In the genomic region with DNA sequence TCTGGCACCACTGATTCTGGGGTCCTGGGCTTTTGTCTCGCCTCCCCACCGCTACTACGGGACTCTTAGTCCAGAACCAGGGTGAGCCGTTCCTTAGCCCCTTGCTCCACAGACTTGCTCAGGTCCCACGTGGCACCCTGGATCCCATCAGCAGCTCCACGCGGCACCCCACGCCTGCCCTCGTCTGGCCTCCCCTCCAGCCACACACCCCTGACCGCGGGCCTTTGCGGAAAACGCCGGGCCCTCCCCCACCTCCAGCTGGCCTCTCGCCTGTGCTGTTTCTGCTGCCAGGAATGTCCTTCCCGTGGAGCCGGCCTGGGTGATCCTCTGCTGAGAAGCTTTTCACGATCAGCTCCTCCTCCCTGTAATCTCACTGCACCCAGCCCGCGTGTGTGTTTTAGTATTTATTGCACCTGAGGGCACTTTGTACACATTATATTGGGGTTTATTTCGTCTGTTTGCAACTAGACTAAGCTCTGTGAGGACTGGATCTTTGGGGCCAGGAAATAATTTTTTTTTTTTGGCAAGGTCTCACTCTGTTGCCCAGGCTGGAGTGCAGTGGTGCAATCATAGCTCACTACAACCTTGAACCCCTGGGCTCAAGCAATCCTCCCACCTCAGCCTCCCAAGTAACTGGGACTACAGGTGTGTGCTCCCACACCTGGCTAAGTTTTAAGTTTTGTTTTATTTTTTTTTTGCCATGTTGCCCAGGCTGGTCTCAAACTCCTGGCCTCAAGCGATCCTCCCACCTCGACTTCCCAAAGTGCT, we compare ENCODE assay signal across 10 cellular contexts. TPM values are rescaled to one million over a fixed set of nuclear protein-coding genes. Genes with fewer than 3 reads are reported as not detected.
A peak's percentile ranks its signal among the peaks of the same experiment; 100 is the strongest.
DNase-seq lines count a peak whose midpoint lies in the region; ATAC-seq and TF ChIP-seq lines count a peak whose summit lies in the region.
"Had no signal": no experiment of that assay in that cellular context is flagged by ENCODE, and none has a peak within 500 bp of the region (broad histone marks: within the 10 kb centered on the region; RNA-seq: fewer than 3 reads in every experiment).

No MANE protein-coding gene starts in this region.

- H3K9me3 ChIP-seq in liver (ENCODE audit: control insufficient read depth in 4 of 4, low read length in 3 of 4) (no peaks in the 10 kb centered on the region), thoracic aorta (no peaks in the 10 kb centered on the region)

- H3K4me1 ChIP-seq in liver (ENCODE audit: control insufficient read depth in 4 of 4, insufficient read depth in 4 of 4, low read length in 3 of 4) (peaks cover 2 to 20% (median 17%) of the 10 kb centered on the region in 4 donors), thoracic aorta (ENCODE audit: control insufficient read depth in 1 of 2, low read depth in 2 of 2) (peaks cover 14 to 55% of the 10 kb centered on the region in 2 donors)

- peak overlapping the region; percentile 2 to 25 for H3K27ac ChIP-seq in liver (ENCODE audit: low read depth in 1 of 2, low read length in 2 of 2)
- H3K27ac ChIP-seq in thoracic aorta: no peak overlapping the region

- H3K4me3 ChIP-seq in LNCaP clone FGC (ENCODE audit: low read depth, low read length) (no peak overlapping the region), liver (ENCODE audit: low read depth in 1 of 3, low read length in 3 of 3) (no peak overlapping the region), thoracic aorta (no peak overlapping the region)

- peak in 1 of 2 donors; percentile 46 for TF ChIP-seq RAD21 in liver (IDR thresholded peaks at IDR 0.05)

- DNase-seq in LNCaP clone FGC (ENCODE audit: low read depth): peak; percentile 32
- DNase-seq in ecto neural progenitor cell (ENCODE audit: low spot score): peak; percentile 79
- DNase-seq in thoracic aorta (ENCODE audit: low spot score): no peak
- DNase-seq in GOT3 (lab: John Stamatoyannopoulos, UW): no peak
- DNase-seq in medulla oblongata (ENCODE audit: extremely low spot score): no peak
- no peak for DNase-seq in activated CD8-positive, alpha-beta memory T cell treated with anti-CD3 and anti-CD28 coated beads, Interleukin-2, amount 50 U/mL, for 48 hours
- DNase-seq: activated CD4-positive, alpha-beta T cell treated with anti-CD3 and anti-CD28 coated beads, Interleukin-2, amount 50 U/mL, for 48 hours; immature natural killer cell had no signal

- 35% methylated on average over 23 of the region's 23 CpGs for WGBS in liver

- ATAC-seq in thoracic aorta (ENCODE audit: insufficient number of reproducible peaks, low FRiP score, low read depth): peak; percentile 50
- no peak for ATAC-seq in GM19452 (IDR thresholded peaks at IDR 0.05; ENCODE audit: unreplicated experiment)

- H3K36me3 ChIP-seq in liver (ENCODE audit: control insufficient read depth in 4 of 4, insufficient read depth in 3 of 4, low read depth in 1 of 4, low read length in 3 of 4) (no peaks in the 10 kb centered on the region), thoracic aorta (no peaks in the 10 kb centered on the region)

- H3K9ac ChIP-seq in liver (ENCODE audit: low read depth in 1 of 2, low read length in 2 of 2): no peak overlapping the region

- H3K27me3 ChIP-seq in liver (ENCODE audit: control insufficient read depth in 4 of 4, insufficient read depth in 4 of 4, low read length in 3 of 4) (no peaks in the 10 kb centered on the region), thoracic aorta (replicated peaks; ENCODE audit: insufficient read depth) (no peaks in the 10 kb centered on the region)

- TF ChIP-seq CTCF in LNCaP clone FGC (IDR thresholded peaks at IDR 0.05; ENCODE audit: control insufficient read depth, extremely low read depth, insufficient read depth): no peak
- TF ChIP-seq CTCF in liver (IDR thresholded peaks at IDR 0.05; ENCODE audit: low read depth, low read length, missing input control): no peak
- TF ChIP-seq CTCF in thoracic aorta (IDR thresholded peaks at IDR 0.05): no peak

TF ChIP-seq in liver, 16 proteins besides CTCF, POLR2A, EP300 and RAD21:
- TF ChIP-seq, protein P1, sequence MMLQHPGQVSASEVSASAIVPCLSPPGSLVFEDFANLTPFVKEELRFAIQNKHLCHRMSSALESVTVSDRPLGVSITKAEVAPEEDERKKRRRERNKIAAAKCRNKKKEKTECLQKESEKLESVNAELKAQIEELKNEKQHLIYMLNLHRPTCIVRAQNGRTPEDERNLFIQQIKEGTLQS (IDR thresholded peaks at IDR 0.05): no peak
- TF ChIP-seq RXRA (IDR thresholded peaks at IDR 0.05): peak; percentile 55 to 67
- peak; percentile 64 to 66 for TF ChIP-seq HNF4A (conservative IDR thresholded peaks at IDR 0.05)
- no peak for TF ChIP-seq JUND (IDR thresholded peaks at IDR 0.05)
- TF ChIP-seq, protein P2, sequence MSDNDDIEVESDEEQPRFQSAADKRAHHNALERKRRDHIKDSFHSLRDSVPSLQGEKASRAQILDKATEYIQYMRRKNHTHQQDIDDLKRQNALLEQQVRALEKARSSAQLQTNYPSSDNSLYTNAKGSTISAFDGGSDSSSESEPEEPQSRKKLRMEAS (IDR thresholded peaks at IDR 0.05): no peak
- TF ChIP-seq YY1 (IDR thresholded peaks at IDR 0.05): no peak
- TF ChIP-seq EGR1 (IDR thresholded peaks at IDR 0.05; ENCODE audit: low read depth in 2 of 2): no peak
- TF ChIP-seq HNF4G (IDR thresholded peaks at IDR 0.05): peak; percentile 7
- TF ChIP-seq SP1 (IDR thresholded peaks at IDR 0.05): peak; percentile 73
- TF ChIP-seq NR2F2 (IDR thresholded peaks at IDR 0.05): peak; percentile 26
- TF ChIP-seq GABPA (IDR thresholded peaks at IDR 0.05 in 1 of 2, conservative IDR thresholded peaks at IDR 0.05 in 1 of 2): no peak

RNA-seq across cellular contexts. Expression of a gene that starts 10.5 kb away (rescaled TPM):
- total RNA-seq in liver (10 to 100 TPM; 16.7 to 18.1 TPM), thoracic aorta (10 to 100 TPM; 58.6 to 69.3 TPM)
- polyA plus RNA-seq in liver: 10 to 100 TPM in 1 of 2 donors, 1 to 10 TPM in 1; 8.2 to 19.6 TPM

Comparison
In these comparisons a context has a peak if more than half of its experiments do, and no peak if none do; other contexts are left out.
1. DNase-seq: peak in LNCaP clone FGC (single experiment) and ecto neural progenitor cell (single experiment); none in thoracic aorta (single experiment), GOT3 (single experiment), medulla oblongata (single experiment) and activated CD8-positive, alpha-beta memory T cell treated with anti-CD3 and anti-CD28 coated beads, Interleukin-2, amount 50 U/mL, for 48 hours (single experiment).
2. H3K27ac ChIP-seq: peak in liver (2 of 2); none in thoracic aorta (0 of 2).